17 cellular contexts compared by ENCODE assay signal in the genomic region with DNA sequence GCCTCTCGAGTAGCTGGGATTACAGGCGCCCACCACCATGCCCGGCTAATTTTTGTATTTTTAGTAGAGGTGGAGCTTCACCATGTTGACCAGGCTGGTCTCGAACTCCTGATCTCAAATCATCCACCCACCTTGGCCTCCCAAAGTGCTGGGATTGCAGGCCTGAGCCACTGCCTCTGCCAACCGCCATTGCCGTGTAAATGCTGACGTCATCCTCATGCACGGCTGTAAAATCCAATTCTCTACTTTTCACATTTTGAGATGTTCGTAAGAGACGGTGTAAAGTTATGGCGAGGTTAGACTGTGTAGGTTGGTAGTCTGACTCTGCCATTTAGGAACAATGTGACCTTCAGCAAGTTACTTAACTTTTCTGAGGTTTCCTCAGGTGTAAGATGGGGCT. TPM values are rescaled to one million over a fixed set of nuclear protein-coding genes. Genes with fewer than 3 reads are reported as not detected.
DNase-seq lines count a peak whose midpoint lies in the region; ATAC-seq and TF ChIP-seq lines count a peak whose summit lies in the region.
"Had no signal": no experiment of that assay in that cellular context is flagged by ENCODE, and none has a peak within 500 bp of the region (broad histone marks: within the 10 kb centered on the region; RNA-seq: fewer than 3 reads in every experiment).

No MANE protein-coding gene starts in this region.

- H3K4me1 Mint-ChIP-seq in activated T-cell treated with anti-CD3 and anti-CD28 coated beads, Interleukin-2, amount 50 U/mL, for 72 hours (ENCODE audit: low read depth), result peaks cover 58% of the 10 kb centered on the region
- peaks cover 35 to 37% of the 10 kb centered on the region in 2 donors for H3K4me1 Mint-ChIP-seq in immature natural killer cell
- peaks cover 30 to 58% of the 10 kb centered on the region in 2 donors for H3K4me1 Mint-ChIP-seq in stimulated activated naive B cell treated with anti-CD40 and anti-IgM and Interleukin-4, amounts not matched to agents 10 μg/mL and 1 μg/mL and 100 μg/mL, for 72 hours

- H3K36me3 ChIP-seq in OCI-LY3 (replicated peaks; ENCODE audit: low read depth, low read length) (peaks cover 10% of the 10 kb centered on the region), thyroid gland (no peaks in the 10 kb centered on the region)
- H3K36me3 ChIP-seq: tibial nerve had no signal

- ATAC-seq in activated T-cell treated with anti-CD3 and anti-CD28 coated beads, Interleukin-2, amount 50 U/mL, for 72 hours (replicated peaks in 1 of 2), result no peak
- ATAC-seq in stimulated activated naive B cell treated with anti-CD40 and anti-IgM and Interleukin-4, amounts not matched to agents 10 μg/mL and 1 μg/mL and 100 μg/mL, for 72 hours (replicated peaks), result no peak
- no peak for ATAC-seq in left lobe of liver
- ATAC-seq: heart right ventricle had no signal

- H3K27me3 Mint-ChIP-seq in activated T-cell treated with anti-CD3 and anti-CD28 coated beads, Interleukin-2, amount 50 U/mL, for 72 hours (ENCODE audit: low read depth), result no peaks in the 10 kb centered on the region
- peaks cover 0 to 16% (median 5%) of the 10 kb centered on the region in 3 donors for H3K27me3 Mint-ChIP-seq in immature natural killer cell (ENCODE audit: low read depth in 3 of 3)
- H3K27me3 Mint-ChIP-seq in stimulated activated naive B cell treated with anti-CD40 and anti-IgM and Interleukin-4, amounts not matched to agents 10 μg/mL and 1 μg/mL and 100 μg/mL, for 72 hours, result no peaks in the 10 kb centered on the region

- H2AFZ ChIP-seq in OCI-LY3 (ENCODE audit: low read depth, low read length), result no peak overlapping the region

- peaks cover 10% of the 10 kb centered on the region for H4K20me1 ChIP-seq in OCI-LY3 (ENCODE audit: insufficient read depth, low read length)

- peak overlapping the region; percentile 98 for H3K27ac Mint-ChIP-seq in activated T-cell treated with anti-CD3 and anti-CD28 coated beads, Interleukin-2, amount 50 U/mL, for 72 hours
- peak overlapping the region in 3 of 6 donors; percentile 11 to 26 (median 12) for H3K27ac Mint-ChIP-seq in immature natural killer cell
- peak overlapping the region; percentile 97 for H3K27ac Mint-ChIP-seq in stimulated activated naive B cell treated with anti-CD40 and anti-IgM and Interleukin-4, amounts not matched to agents 10 μg/mL and 1 μg/mL and 100 μg/mL, for 72 hours

- H3K9me3 Mint-ChIP-seq in activated T-cell treated with anti-CD3 and anti-CD28 coated beads, Interleukin-2, amount 50 U/mL, for 72 hours, result no peaks in the 10 kb centered on the region
- no peaks in the 10 kb centered on the region for H3K9me3 Mint-ChIP-seq in immature natural killer cell
- H3K9me3 Mint-ChIP-seq in stimulated activated naive B cell treated with anti-CD40 and anti-IgM and Interleukin-4, amounts not matched to agents 10 μg/mL and 1 μg/mL and 100 μg/mL, for 72 hours, result no peaks in the 10 kb centered on the region

- H3K9ac ChIP-seq in OCI-LY3 (ENCODE audit: low read length), result no peak overlapping the region

- no peaks in the 10 kb centered on the region for H3K9me3 ChIP-seq in OCI-LY3 (ENCODE audit: insufficient read depth, low read length)
- no peaks in the 10 kb centered on the region for H3K9me3 ChIP-seq in thyroid gland
- H3K9me3 ChIP-seq: heart right ventricle, SJSA1, tibial nerve had no signal

- peaks cover 8 to 12% of the 10 kb centered on the region in 2 donors for H3K36me3 Mint-ChIP-seq in activated T-cell treated with anti-CD3 and anti-CD28 coated beads, Interleukin-2, amount 50 U/mL, for 72 hours (ENCODE audit: insufficient read depth in 2 of 2)
- H3K36me3 Mint-ChIP-seq in immature natural killer cell, result peaks cover 8 to 10% (median 9%) of the 10 kb centered on the region in 3 donors
- H3K36me3 Mint-ChIP-seq in stimulated activated naive B cell treated with anti-CD40 and anti-IgM and Interleukin-4, amounts not matched to agents 10 μg/mL and 1 μg/mL and 100 μg/mL, for 72 hours, result peaks cover 18 to 23% of the 10 kb centered on the region in 2 donors

- peak overlapping the region; percentile 15; the same call in 1 of the 2 replicates for H3K4me2 ChIP-seq in OCI-LY3 (ENCODE audit: low read length)

- H3K27ac ChIP-seq in OCI-LY3 (ENCODE audit: low read length) (no peak overlapping the region), thyroid gland (no peak overlapping the region)
- H3K27ac ChIP-seq: SJSA1 had no signal

- no peak for TF ChIP-seq CTCF in OCI-LY3 (IDR thresholded peaks at IDR 0.05; ENCODE audit: low read depth, low read length)
- TF ChIP-seq CTCF in thyroid gland (IDR thresholded peaks at IDR 0.05), result no peak

- DNase-seq in activated T-cell treated with anti-CD3 and anti-CD28 coated beads, Interleukin-2, amount 50 U/mL, for 72 hours, result no peak
- DNase-seq in activated T-cell treated with anti-CD3 and anti-CD28 coated beads for 4 hours (no peak), immature natural killer cell (no peak), NCI-H1092 treated with DMSO at 0.1 percent for 48 hours (lab: John Stamatoyannopoulos, UW) (no peak), thyroid gland (no peak), left lobe of liver (ENCODE audit: low spot score) (no peak)
- DNase-seq in stimulated activated naive B cell treated with anti-CD40 and anti-IgM and Interleukin-4, amounts not matched to agents 10 μg/mL and 1 μg/mL and 100 μg/mL, for 72 hours, result no peak
- DNase-seq: ACHN; activated CD4-positive, alpha-beta T cell treated with anti-CD3 and anti-CD28 coated beads for 4 hours; aorta; heart right ventricle; NCI-H146; stimulated activated CD4-positive, alpha-beta T cell treated with anti-CD3 and anti-CD28 coated beads, Interleukin-12 subunit alpha, Interleukin-12 subunit beta, amount 100 ng/mL, for 4 hours had no signal

- H3K79me2 ChIP-seq in OCI-LY3 (ENCODE audit: low read length), result peaks cover 44% of the 10 kb centered on the region

- H3K4me3 Mint-ChIP-seq in activated T-cell treated with anti-CD3 and anti-CD28 coated beads, Interleukin-2, amount 50 U/mL, for 72 hours, result peak overlapping the region; percentile 92 to 96
- peak overlapping the region in 3 of 5 donors; percentile 14 to 90 (median 90) for H3K4me3 Mint-ChIP-seq in immature natural killer cell
- peak overlapping the region in 1 of 2 donors; percentile 97 for H3K4me3 Mint-ChIP-seq in stimulated activated naive B cell treated with anti-CD40 and anti-IgM and Interleukin-4, amounts not matched to agents 10 μg/mL and 1 μg/mL and 100 μg/mL, for 72 hours

- peaks cover 34% of the 10 kb centered on the region for H3K4me1 ChIP-seq in OCI-LY3 (ENCODE audit: low read length)
- H3K4me1 ChIP-seq in thyroid gland, result peaks cover 3 to 17% of the 10 kb centered on the region in 2 donors

- H3K27me3 ChIP-seq in OCI-LY3 (ENCODE audit: low read depth, low read length) (no peaks in the 10 kb centered on the region), thyroid gland (no peaks in the 10 kb centered on the region)
- H3K27me3 ChIP-seq: heart right ventricle, tibial nerve had no signal

- H3K4me3 ChIP-seq in OCI-LY3 (ENCODE audit: low read length) (no peak overlapping the region), thyroid gland (replicated peaks in 1 of 3) (no peak overlapping the region)
- H3K4me3 ChIP-seq: lung, SJSA1, tibial nerve had no signal

- whole genome bisulfite sequencing in thyroid gland, 2 donors, result 94 to 95% methylated on average over 11 of the region's 11 CpGs

- intact Hi-C loops in thyroid gland (cut with DNase I), result no loop called here

- no peak for TF ChIP-seq POLR2A in thyroid gland (IDR thresholded peaks at IDR 0.05)

RNA-seq across cellular contexts. Expression of gene DNAJA2, which starts 1.7 kb away (rescaled TPM):
- 10 to 100 TPM; 65.2 to 65.4 TPM for total RNA-seq in activated T-cell treated with anti-CD3 and anti-CD28 coated beads, Interleukin-2, amount 50 U/mL, for 72 hours
- 10 to 100 TPM; 49.1 to 67.1 (median 57.4) TPM for polyA plus RNA-seq in immature natural killer cell
- total RNA-seq in thyroid gland, result 10 to 100 TPM; 55.6 to 86.0 (median 62.1) TPM
- 33.1 TPM for total RNA-seq in left lobe of liver
